ENCODE assay signal across 2 cellular contexts in the genomic region with DNA sequence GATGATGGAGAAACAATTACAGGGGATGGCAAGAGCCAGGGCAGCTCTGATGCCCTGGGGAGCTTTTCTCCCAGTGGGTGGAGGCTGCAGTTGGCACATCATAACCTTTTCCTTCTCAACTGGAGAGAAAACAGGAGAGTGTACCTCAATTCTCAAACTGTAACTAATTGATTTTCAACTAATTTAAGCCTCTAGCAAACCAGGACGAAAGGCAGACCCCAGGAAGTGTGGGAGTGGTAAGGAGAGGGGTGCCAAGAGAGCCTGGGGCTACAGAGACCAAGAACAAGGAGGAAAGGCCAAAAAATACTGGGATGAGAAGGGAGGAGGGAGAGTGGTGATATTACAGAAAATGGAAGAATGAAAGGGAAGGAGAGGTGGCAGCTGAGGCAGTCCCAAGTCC.
TF ChIP-seq lines count a peak whose summit lies in the region.

No MANE protein-coding gene starts in this region.

TF ChIP-seq in IMR-90, 13 proteins besides CTCF, POLR2A, EP300 and RAD21 (continued from another document):
- TF ChIP-seq, protein P1, sequence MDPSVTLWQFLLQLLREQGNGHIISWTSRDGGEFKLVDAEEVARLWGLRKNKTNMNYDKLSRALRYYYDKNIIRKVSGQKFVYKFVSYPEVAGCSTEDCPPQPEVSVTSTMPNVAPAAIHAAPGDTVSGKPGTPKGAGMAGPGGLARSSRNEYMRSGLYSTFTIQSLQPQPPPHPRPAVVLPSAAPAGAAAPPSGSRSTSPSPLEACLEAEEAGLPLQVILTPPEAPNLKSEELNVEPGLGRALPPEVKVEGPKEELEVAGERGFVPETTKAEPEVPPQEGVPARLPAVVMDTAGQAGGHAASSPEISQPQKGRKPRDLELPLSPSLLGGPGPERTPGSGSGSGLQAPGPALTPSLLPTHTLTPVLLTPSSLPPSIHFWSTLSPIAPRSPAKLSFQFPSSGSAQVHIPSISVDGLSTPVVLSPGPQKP (IDR thresholded peaks at IDR 0.05; ENCODE audit: borderline replicate concordance, low read depth, low read length): no peak
- TF ChIP-seq NFE2L2 (IDR thresholded peaks at IDR 0.05; ENCODE audit: low read depth, low read length): no peak
- TF ChIP-seq MAZ (IDR thresholded peaks at IDR 0.05; ENCODE audit: borderline replicate concordance, low read depth, low read length): no peak
- TF ChIP-seq CEBPB (IDR thresholded peaks at IDR 0.05; ENCODE audit: low read depth, low read length): no peak
- no peak for TF ChIP-seq SMC3 (IDR thresholded peaks at IDR 0.05; ENCODE audit: low read depth, low read length)
- TF ChIP-seq RCOR1 (IDR thresholded peaks at IDR 0.05; ENCODE audit: insufficient replicate concordance, low read length): no peak
- no peak for TF ChIP-seq MXI1 (IDR thresholded peaks at IDR 0.05; ENCODE audit: borderline replicate concordance, low read depth, low read length)
- TF ChIP-seq CHD1 (IDR thresholded peaks at IDR 0.05; ENCODE audit: low read depth, low read length): no peak
- TF ChIP-seq, protein P2, sequence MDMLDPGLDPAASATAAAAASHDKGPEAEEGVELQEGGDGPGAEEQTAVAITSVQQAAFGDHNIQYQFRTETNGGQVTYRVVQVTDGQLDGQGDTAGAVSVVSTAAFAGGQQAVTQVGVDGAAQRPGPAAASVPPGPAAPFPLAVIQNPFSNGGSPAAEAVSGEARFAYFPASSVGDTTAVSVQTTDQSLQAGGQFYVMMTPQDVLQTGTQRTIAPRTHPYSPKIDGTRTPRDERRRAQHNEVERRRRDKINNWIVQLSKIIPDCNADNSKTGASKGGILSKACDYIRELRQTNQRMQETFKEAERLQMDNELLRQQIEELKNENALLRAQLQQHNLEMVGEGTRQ (IDR thresholded peaks at IDR 0.05; ENCODE audit: low read depth, low read length): no peak
- no peak for TF ChIP-seq RFX5 (IDR thresholded peaks at IDR 0.05; ENCODE audit: low read depth, low read length)
- no peak for TF ChIP-seq MAFK (IDR thresholded peaks at IDR 0.05; ENCODE audit: low read depth, low read length)
TF ChIP-seq in IMR-90: peak in this region for 0.

TF ChIP-seq in GM12891, 5 proteins besides CTCF, POLR2A, EP300 and RAD21 (continued from another document):
- TF ChIP-seq TAF1 (IDR thresholded peaks at IDR 0.05; ENCODE audit: low read depth, low read length) (no peak), POLR2AphosphoS5 (IDR thresholded peaks at IDR 0.05; ENCODE audit: low read depth, low read length) (no peak), PAX5 (IDR thresholded peaks at IDR 0.05; ENCODE audit: insufficient read depth, low read length, severe bottlenecking) (no peak)
